In genomic region chr15:22978691-22979068, GRCh38 we compare ENCODE assay signal across 8 cellular contexts. TPM values are rescaled to one million over a fixed set of nuclear protein-coding genes. Genes with fewer than 3 reads are reported as not detected.
DNase-seq lines count a peak whose midpoint lies in the region; ATAC-seq and TF ChIP-seq lines count a peak whose summit lies in the region.

No MANE protein-coding gene starts in this region.

- H4K20me1 ChIP-seq in SK-N-SH (ENCODE audit: insufficient read depth), result peaks cover 57% of the 10 kb centered on the region

- H3K4me1 ChIP-seq in SK-N-SH (ENCODE audit: control insufficient read depth in 1 of 2, insufficient read depth in 2 of 2, low read depth in 1 of 2, low read length in 1 of 2) (peaks cover 0 to 6% of the 10 kb centered on the region in 2 experiments; a peak in 1 of 4 replicates), skeletal muscle satellite cell (ENCODE audit: control insufficient read depth, insufficient read depth, low read length) (peaks cover 10% of the 10 kb centered on the region)

- no peak for ATAC-seq in GM18868 (IDR thresholded peaks at IDR 0.05; ENCODE audit: unreplicated experiment)
- no peak for ATAC-seq in GM18873 (IDR thresholded peaks at IDR 0.05; ENCODE audit: low FRiP score, unreplicated experiment)

- H3F3A ChIP-seq in SK-N-SH (replicated peaks; ENCODE audit: insufficient read depth), result peaks cover 13% of the 10 kb centered on the region

- no peaks in the 10 kb centered on the region for H3K36me3 ChIP-seq in SK-N-SH (replicated peaks in 1 of 2; ENCODE audit: control insufficient read depth in 1 of 2, insufficient read depth in 2 of 2, low read length in 1 of 2)
- no peaks in the 10 kb centered on the region for H3K36me3 ChIP-seq in skeletal muscle satellite cell (ENCODE audit: insufficient read depth, low read length)

- TF ChIP-seq CTCF in HFF-Myc (IDR thresholded peaks at IDR 0.05; ENCODE audit: low read depth, low read length, missing control alignments) (no peak), SK-N-SH (IDR thresholded peaks at IDR 0.05) (no peak), fibroblast of villous mesenchyme (IDR thresholded peaks at IDR 0.05; ENCODE audit: insufficient read depth, low read depth, low read length) (no peak)

- H2AFZ ChIP-seq in SK-N-SH (ENCODE audit: low read depth), result no peak overlapping the region

- H3K27me3 ChIP-seq in SK-N-SH (ENCODE audit: insufficient read depth), result no peaks in the 10 kb centered on the region
- H3K27me3 ChIP-seq in skeletal muscle satellite cell (ENCODE audit: control insufficient read depth, insufficient read depth, low read length), result no peaks in the 10 kb centered on the region

- H3K4me2 ChIP-seq in SK-N-SH (peak overlapping the region; percentile 80), skeletal muscle satellite cell (ENCODE audit: low read length) (peak overlapping the region; percentile 94)

- H3K79me2 ChIP-seq in SK-N-SH (ENCODE audit: insufficient read depth), result peaks cover 62% of the 10 kb centered on the region

- no peaks in the 10 kb centered on the region for H3K9me2 ChIP-seq in SK-N-SH

- TF ChIP-seq RAD21 in SK-N-SH (IDR thresholded peaks at IDR 0.05; ENCODE audit: low read length), result no peak

- DNase-seq in HFF-Myc (ENCODE audit: extremely low read depth, low read depth) (no peak), SK-N-SH (peak; percentile 33), fibroblast of villous mesenchyme (ENCODE audit: low read depth) (no peak), HK-2 (ENCODE audit: unreplicated experiment) (no peak)
- no peak for DNase-seq in stimulated activated CD4-positive, alpha-beta T cell treated with anti-CD3 and anti-CD28 coated beads, Interleukin-4, amount 100 ng/mL, for 1 hour

- TF ChIP-seq EP300 in SK-N-SH (IDR thresholded peaks at IDR 0.05; ENCODE audit: borderline replicate concordance in 1 of 2, low read depth in 1 of 2, low read length in 1 of 2), result no peak

- POLR2A ChIA-PET in SK-N-SH (lab: Yijun Ruan, JAX), result interaction anchor here (1.2 to 1.3 kb wide), 2 partner anchors 14 to 60 kb away, joined by 3 to 4 read pairs; partner anchors contain the start of gene TUBGCP5

- no peaks in the 10 kb centered on the region for H3K9me3 ChIP-seq in SK-N-SH
- no peaks in the 10 kb centered on the region for H3K9me3 ChIP-seq in skeletal muscle satellite cell (replicated peaks; ENCODE audit: low read length)

- 52% methylated on average over 7 of the region's 7 CpGs for WGBS in SK-N-SH (ENCODE audit: low lambda C conversion rate)

- CTCF ChIA-PET in SK-N-SH (lab: Yijun Ruan, JAX), result interaction anchor here (1.5 to 1.6 kb wide), 2 partner anchors 12 to 14 kb away, joined by 3 to 4 read pairs; no protein-coding TSS in a partner anchor

- H3K27ac ChIP-seq in SK-N-SH (ENCODE audit: low read depth in 2 of 2, low read length in 1 of 2), result no peak overlapping the region

- H3K4me3 ChIP-seq in HFF-Myc (replicated peaks; ENCODE audit: low read depth, low read length) (peak overlapping the region; percentile 98), SK-N-SH (ENCODE audit: low read depth in 2 of 2, low read length in 1 of 2) (peak overlapping the region; percentile 78 to 95), fibroblast of villous mesenchyme (ENCODE audit: low read depth, low read length) (peak overlapping the region; percentile 85), skeletal muscle satellite cell (ENCODE audit: low read length) (peak overlapping the region; percentile 75)

- H3K9ac ChIP-seq in SK-N-SH (peak overlapping the region; percentile 79; the same call in 1 of the 2 replicates), skeletal muscle satellite cell (ENCODE audit: low read depth, low read length) (peak overlapping the region; percentile 75)

TF ChIP-seq in SK-N-SH, 30 proteins besides CTCF, POLR2A, EP300 and RAD21 (continues in another document):
- TF ChIP-seq GABPA (IDR thresholded peaks at IDR 0.05; ENCODE audit: low read depth) (no peak), RFX5 (IDR thresholded peaks at IDR 0.05; ENCODE audit: low read length) (no peak), TCF12 (IDR thresholded peaks at IDR 0.05) (no peak), SIN3A (IDR thresholded peaks at IDR 0.05; ENCODE audit: borderline replicate concordance, low read depth, low read length) (no peak), IRF3 (IDR thresholded peaks at IDR 0.05; ENCODE audit: low read depth, low read length) (no peak), TAF1 (IDR thresholded peaks at IDR 0.05; ENCODE audit: borderline replicate concordance, low read depth, low read length) (no peak), PBX3 (IDR thresholded peaks at IDR 0.05) (no peak), MEF2A (IDR thresholded peaks at IDR 0.05; ENCODE audit: borderline replicate concordance, low read depth) (no peak), REST (IDR thresholded peaks at IDR 0.05; ENCODE audit: low read depth, low read length) (no peak), YY1 (IDR thresholded peaks at IDR 0.05; ENCODE audit: low read depth) (no peak), CHD2 (IDR thresholded peaks at IDR 0.05; ENCODE audit: low read length, partially characterized antibody) (no peak), FOXJ3 (CRISPR knock-in tag; IDR thresholded peaks at IDR 0.05) (no peak), EZH2phosphoT487 (IDR thresholded peaks at IDR 0.05; ENCODE audit: borderline replicate concordance, low read depth) (no peak), USF2 (IDR thresholded peaks at IDR 0.05; ENCODE audit: borderline replicate concordance, low read depth, low read length) (no peak), GATA2 (CRISPR knock-in tag; IDR thresholded peaks at IDR 0.05) (no peak), NFIC (IDR thresholded peaks at IDR 0.05; ENCODE audit: borderline replicate concordance) (no peak)

RNA-seq across cellular contexts. Expression of gene CYFIP1, which starts 1.5 kb away (rescaled TPM):
- 53.4 and 53.6 TPM in 2 replicates for polyA plus RNA-seq in SK-N-SH (2012; rRNA removed)
- 41.6 and 51.6 TPM in 2 replicates for polyA plus RNA-seq in SK-N-SH (2012; cell fraction: cytosol; rRNA removed)
- polyA plus RNA-seq in SK-N-SH (2012; cell fraction: nucleus; rRNA removed), result 98.1 and 111 TPM in 2 replicates
- total RNA-seq in fibroblast of villous mesenchyme, result 89.9 and 108 TPM in 2 replicates
- total RNA-seq in skeletal muscle satellite cell (2012; rRNA removed), result 69.7 and 87.7 TPM in 2 replicates
